Comparison of ENCODE assay signal across 24 cellular contexts in the genomic region with DNA sequence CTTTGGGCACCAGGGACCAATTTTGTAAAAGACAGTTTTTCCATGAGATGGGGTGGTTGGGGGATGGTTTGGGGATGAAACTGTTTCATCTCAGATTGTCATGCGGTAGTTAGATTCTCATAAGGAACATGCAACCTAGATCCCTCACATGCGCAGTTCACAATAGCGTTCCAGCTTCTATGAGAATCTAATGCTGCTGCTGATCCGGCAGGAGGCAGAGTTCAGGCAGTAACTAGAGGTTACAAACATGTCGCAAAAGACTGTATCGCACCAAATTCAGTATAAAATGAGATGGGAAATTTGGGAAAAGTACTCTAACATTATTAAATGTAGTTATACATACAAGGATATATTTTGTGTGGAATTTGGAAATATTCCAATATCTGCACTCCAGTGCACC.
"Had no signal": no experiment of that assay in that cellular context is flagged by ENCODE, and none has a peak within 500 bp of the region (broad histone marks: within the 10 kb centered on the region; RNA-seq: fewer than 3 reads in every experiment).

No MANE protein-coding gene starts in this region.

- H3K4me3 ChIP-seq: esophagus squamous epithelium, gastroesophageal sphincter, heart right ventricle, hepatocyte had no signal

- H3K27me3 ChIP-seq: brain microvascular endothelial cell, esophagus squamous epithelium, gastroesophageal sphincter, heart right ventricle, hepatocyte had no signal

- H3K9me3 ChIP-seq: esophagus squamous epithelium, gastroesophageal sphincter, heart right ventricle had no signal

- H3K36me3 ChIP-seq: brain microvascular endothelial cell, esophagus squamous epithelium, gastroesophageal sphincter, heart right ventricle had no signal

- H3K27ac ChIP-seq: brain microvascular endothelial cell, epithelial cell of prostate, esophagus squamous epithelium, gastroesophageal sphincter, heart right ventricle, hepatocyte had no signal

- DNase-seq: activated CD4-positive, alpha-beta memory T cell treated with anti-CD3 and anti-CD28 coated beads, Interleukin-2, amount 10 ng/mL, durations not matched to agents 7 days and 5 days; activated CD4-positive, alpha-beta T cell treated with anti-CD3 and anti-CD28 coated beads for 1 hour; activated CD4-positive, alpha-beta T cell treated with anti-CD3 and anti-CD28 coated beads for 4 hours; activated CD4-positive, alpha-beta T cell treated with anti-CD3 and anti-CD28 coated beads, Interleukin-2, amount 10 ng/mL, durations not matched to agents 7 days and 5 days; activated CD4-positive, alpha-beta T cell treated with anti-CD3 and anti-CD28 coated beads, Interleukin-2, amount 50 U/mL, for 4 hours; activated CD8-positive, alpha-beta memory T cell treated with anti-CD3 and anti-CD28 coated beads, Interleukin-2, amount 50 U/mL, for 48 hours; activated gamma-delta T cell; activated naive CD4-positive, alpha-beta T cell treated with anti-CD3 and anti-CD28 coated beads, Interleukin-2, amount 50 U/mL, for 16 hours; activated naive CD4-positive, alpha-beta T cell treated with Interleukin-2 at 50 U/mL for 16 hours; activated T-cell treated with anti-CD3 and anti-CD28 coated beads for 4 hours; activated T-cell treated with anti-CD3 and anti-CD28 coated beads, Interleukin-2, amount 50 U/mL, for 24 hours; activated T-cell treated with anti-CD3 and anti-CD28 coated beads, Interleukin-2, amount 50 U/mL, for 72 hours; amniotic stem cell; anterior cingulate cortex; brain microvascular endothelial cell; cortex of kidney; effector CD8-positive, alpha-beta T cell; esophagus squamous epithelium; foreskin melanocyte; heart right ventricle; T-helper 2 cell had no signal
